ENCODE assay signal across 8 cellular contexts in the genomic region with DNA sequence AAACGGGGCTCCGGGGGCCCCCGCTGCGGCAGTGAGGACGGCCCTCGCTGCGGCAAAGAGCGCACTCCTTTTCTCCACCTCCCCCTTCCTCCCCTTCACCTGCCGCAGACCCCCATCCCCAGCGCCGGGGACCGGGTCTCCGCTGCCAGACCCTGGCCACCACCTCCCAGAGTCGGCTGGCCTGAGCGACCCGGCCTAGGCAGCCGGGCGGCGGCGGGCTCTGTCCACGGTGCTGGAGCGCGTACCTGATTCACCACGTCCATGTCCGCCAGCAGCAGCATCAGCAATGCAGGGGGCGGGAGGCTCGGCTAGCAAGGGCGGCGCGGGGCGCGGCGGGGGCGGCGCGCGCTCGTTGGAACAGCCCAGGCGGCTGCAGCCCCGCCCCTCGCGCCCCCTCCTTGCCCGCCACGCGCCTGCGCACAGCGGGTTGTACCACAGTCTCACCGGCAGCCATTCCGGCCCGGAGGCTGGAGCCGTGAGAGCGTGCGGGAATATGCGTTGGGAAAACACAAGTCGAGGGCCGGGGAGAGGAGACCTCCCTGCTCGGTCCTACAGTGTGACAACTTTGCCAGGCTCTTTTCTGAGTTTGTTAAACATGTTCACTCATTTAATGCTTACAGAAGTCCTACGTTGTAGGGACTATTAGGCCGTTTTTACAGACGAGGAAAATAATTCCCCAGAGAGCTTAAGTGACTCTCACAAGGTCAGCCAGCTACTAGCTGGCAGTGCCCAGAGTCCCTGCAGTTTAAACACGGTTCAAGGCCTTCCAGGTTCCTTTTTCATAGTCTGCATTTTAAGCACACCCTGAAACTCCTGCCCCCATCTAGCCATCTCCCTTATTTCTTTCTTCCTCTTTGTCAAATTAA.
DNase-seq lines count a peak whose midpoint lies in the region; ATAC-seq and TF ChIP-seq lines count a peak whose summit lies in the region.

A gene (minus strand): TSS at position 288 of the 866 bp plus-strand sequence. CDS start 7 bp downstream, at position 281.

- ATAC-seq in GM18873 (IDR thresholded peaks at IDR 0.05; ENCODE audit: low FRiP score, unreplicated experiment) (peak; percentile 86), HG03135 (IDR thresholded peaks at IDR 0.05; ENCODE audit: unreplicated experiment) (peak; percentile 97)

- H3K4me3 ChIP-seq in AG09309 (ENCODE audit: control insufficient read depth, low read depth, low read length) = peak within 1 kb of the TSS; percentile 25

- H3K27ac ChIP-seq in layer of hippocampus (ENCODE audit: low read depth, low read length) = peak within 1 kb of the TSS; percentile 66

- DNase-seq in AG09309 (ENCODE audit: low read depth) (peak; percentile 44), NCI-H2227 treated with DMSO at 0.1 percent for 48 hours (lab: John Stamatoyannopoulos, UW) (peak; percentile 91), cerebellar nuclear complex (lab: John Stamatoyannopoulos, UW) (peak; percentile 31 to 37)
- DNase-seq in activated CD4-positive, alpha-beta T cell treated with anti-CD3 and anti-CD28 coated beads for 1 hour = peak; percentile 84
- peak; percentile 71 to 79 (median 78) for DNase-seq in stimulated activated CD4-positive, alpha-beta T cell treated with anti-CD3 and anti-CD28 coated beads, Interleukin-1b, Interleukin-23, amount 100 ng/mL, for 24 hours (ENCODE audit: low read depth in 4 of 4, low spot score in 1 of 4)

- TF ChIP-seq CTCF in AG09309 (IDR thresholded peaks at IDR 0.05; ENCODE audit: control insufficient read depth, insufficient read depth, low read depth, low read length, missing control alignments) = no peak

- H3K27me3 ChIP-seq in layer of hippocampus (ENCODE audit: control insufficient read depth, insufficient read depth, low read length) = no peaks in the 10 kb centered on the region

Comparison
In these comparisons a context has a peak if more than half of its experiments do, and no peak if none do; other contexts are left out.
1. Peak in every context shown above with its lines: DNase-seq, ATAC-seq, H3K4me3 ChIP-seq and H3K27ac ChIP-seq.
2. DNase-seq: peak in every context shown above with its lines; median percentile 91 in NCI-H2227 treated with DMSO at 0.1 percent for 48 hours; 84 in activated CD4-positive, alpha-beta T cell treated with anti-CD3 and anti-CD28 coated beads for 1 hour; 78 in stimulated activated CD4-positive, alpha-beta T cell treated with anti-CD3 and anti-CD28 coated beads, Interleukin-1b, Interleukin-23, amount 100 ng/mL, for 24 hours; 44 in AG09309; 34 in cerebellar nuclear complex.